Comparison of ENCODE assay signal across 5 cellular contexts in genomic region chr12:29004936-29005304, GRCh38.
"Had no signal": no experiment of that assay in that cellular context is flagged by ENCODE, and none has a peak within 500 bp of the region (broad histone marks: within the 10 kb centered on the region; RNA-seq: fewer than 3 reads in every experiment).

No MANE protein-coding gene starts in this region.

- ATAC-seq: HepG2, K562 had no signal

- H3K27ac ChIP-seq: HL-60 had no signal

- H3K4me3 ChIP-seq: K562 had no signal

- DNase-seq: IMR-90, KBM-7 had no signal
